Comparison of ENCODE assay signal across 8 cellular contexts in genomic region chr10:89793649-89794254, GRCh38.
DNase-seq lines count a peak whose midpoint lies in the region; ATAC-seq and TF ChIP-seq lines count a peak whose summit lies in the region.

No MANE protein-coding gene starts in this region.

- H3K4me3 ChIP-seq in BLaER1, result no peak overlapping the region
- no peak overlapping the region for H3K4me3 ChIP-seq in fibroblast of villous mesenchyme (ENCODE audit: low read depth, low read length)
- no peak overlapping the region for H3K4me3 ChIP-seq in neuron (ENCODE audit: low read length)

- peak; percentile 74 for DNase-seq in NCI-H460 (ENCODE audit: extremely low read depth, low read depth)
- peak; percentile 83 for DNase-seq in activated CD4-positive, alpha-beta T cell treated with anti-CD3 and anti-CD28 coated beads, Interleukin-2, amount 10 ng/mL, durations not matched to agents 24 days and 14 days
- peak; percentile 82 for DNase-seq in fibroblast of villous mesenchyme (ENCODE audit: low read depth)
- no peak for DNase-seq in NK-92 (lab: John Stamatoyannopoulos, UW; ENCODE audit: unreplicated experiment)

- H3K27ac ChIP-seq in BLaER1, result no peak overlapping the region

- peak; percentile 80 for TF ChIP-seq CTCF in fibroblast of villous mesenchyme (IDR thresholded peaks at IDR 0.05; ENCODE audit: insufficient read depth, low read depth, low read length)

- H3K4me1 ChIP-seq in BLaER1 (peaks cover 81% of the 10 kb centered on the region), neuron (ENCODE audit: insufficient read depth, low read length) (no peaks in the 10 kb centered on the region)

- ATAC-seq in GM18498 (IDR thresholded peaks at IDR 0.05; ENCODE audit: unreplicated experiment), result peak; percentile 76
- ATAC-seq in HG03175 (IDR thresholded peaks at IDR 0.05; ENCODE audit: unreplicated experiment), result peak; percentile 79

- H3K36me3 Mint-ChIP-seq in activated CD4-positive, alpha-beta T cell treated with anti-CD3 and anti-CD28 coated beads, Interleukin-2, amount 10 ng/mL, durations not matched to agents 24 days and 14 days (ENCODE audit: low read depth), result no peaks in the 10 kb centered on the region

- H2AFZ ChIP-seq in neuron (ENCODE audit: low read depth, low read length), result peak overlapping the region; percentile 51

- H3K27me3 ChIP-seq in BLaER1, result no peaks in the 10 kb centered on the region
- no peaks in the 10 kb centered on the region for H3K27me3 ChIP-seq in neuron (ENCODE audit: insufficient read depth, low read length)

- no peaks in the 10 kb centered on the region for H4K20me1 ChIP-seq in BLaER1

- intact Hi-C loops in activated CD4-positive, alpha-beta T cell treated with anti-CD3 and anti-CD28 coated beads, Interleukin-2, amount 10 ng/mL, durations not matched to agents 24 days and 14 days (cut with micrococcal nuclease), result loop anchor here (1.0 to 10.0 kb wide), 4 partner anchors 161 to 1078 kb away; partner anchors contain the start of gene RPP30

- no peaks in the 10 kb centered on the region for H3K9me3 Mint-ChIP-seq in activated CD4-positive, alpha-beta T cell treated with anti-CD3 and anti-CD28 coated beads, Interleukin-2, amount 10 ng/mL, durations not matched to agents 24 days and 14 days

- no peaks in the 10 kb centered on the region for H3K36me3 ChIP-seq in BLaER1
- no peaks in the 10 kb centered on the region for H3K36me3 ChIP-seq in neuron (ENCODE audit: insufficient read depth, low read length)

- H3K4me1 Mint-ChIP-seq in activated CD4-positive, alpha-beta T cell treated with anti-CD3 and anti-CD28 coated beads, Interleukin-2, amount 10 ng/mL, durations not matched to agents 24 days and 14 days, result peaks cover 7% of the 10 kb centered on the region

- H3K27me3 Mint-ChIP-seq in activated CD4-positive, alpha-beta T cell treated with anti-CD3 and anti-CD28 coated beads, Interleukin-2, amount 10 ng/mL, durations not matched to agents 24 days and 14 days, result peaks cover 3% of the 10 kb centered on the region

- H3K9ac ChIP-seq in BLaER1, result no peak overlapping the region

- H3K4me2 ChIP-seq in BLaER1, result peak overlapping the region; percentile 58

- no peak overlapping the region for H3K4me3 Mint-ChIP-seq in activated CD4-positive, alpha-beta T cell treated with anti-CD3 and anti-CD28 coated beads, Interleukin-2, amount 10 ng/mL, durations not matched to agents 24 days and 14 days

- no peak overlapping the region for H3K27ac Mint-ChIP-seq in activated CD4-positive, alpha-beta T cell treated with anti-CD3 and anti-CD28 coated beads, Interleukin-2, amount 10 ng/mL, durations not matched to agents 24 days and 14 days

- H3K9me3 ChIP-seq in BLaER1 (no peaks in the 10 kb centered on the region), neuron (ENCODE audit: low read length) (no peaks in the 10 kb centered on the region)
